ENCODE assay signal across 19 cellular contexts in the genomic region with DNA sequence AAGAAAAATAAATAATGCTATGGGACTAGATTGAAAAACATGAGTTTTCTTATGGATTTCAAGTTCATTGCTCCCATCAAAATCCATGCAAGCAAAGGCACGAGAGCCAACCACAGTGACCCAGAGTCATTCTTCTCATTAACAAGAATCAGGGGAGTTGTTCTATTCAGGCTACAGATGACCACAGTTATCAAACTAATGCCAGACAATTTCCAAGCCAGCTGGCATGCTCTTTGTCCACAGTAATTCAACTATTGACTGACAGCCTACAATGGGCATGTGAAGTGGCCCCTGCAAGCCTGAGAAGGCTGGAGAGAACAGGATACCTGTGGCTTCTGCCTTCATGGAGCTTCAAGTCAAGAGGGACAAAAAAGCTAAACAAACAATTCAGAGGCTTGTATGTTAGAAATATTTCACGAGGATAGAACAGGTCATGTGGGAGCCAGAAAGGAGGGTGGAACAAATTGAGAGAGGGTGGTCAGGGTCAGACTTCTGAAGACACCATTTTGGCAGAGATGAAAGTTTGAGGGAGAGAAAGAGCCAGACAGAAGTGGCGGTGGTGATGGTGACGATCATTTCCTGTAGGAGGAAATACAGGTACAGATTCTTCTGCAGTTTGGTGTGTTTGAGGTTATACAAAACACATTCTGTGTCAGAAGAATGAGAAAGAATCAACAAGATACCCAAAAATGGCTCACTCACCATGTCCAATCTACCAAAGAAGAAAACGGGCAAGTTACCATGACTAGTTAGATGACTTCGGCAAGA.
A peak's percentile ranks its signal among the peaks of the same experiment; 100 is the strongest.
DNase-seq lines count a peak whose midpoint lies in the region; ATAC-seq and TF ChIP-seq lines count a peak whose summit lies in the region.
"Had no signal": no experiment of that assay in that cellular context is flagged by ENCODE, and none has a peak within 500 bp of the region (broad histone marks: within the 10 kb centered on the region; RNA-seq: fewer than 3 reads in every experiment).

No MANE protein-coding gene starts in this region.

- H3K36me3 Mint-ChIP-seq in activated CD8-positive, alpha-beta memory T cell treated with anti-CD3 and anti-CD28 coated beads, Interleukin-2, amount 10 ng/mL, durations not matched to agents 7 days and 5 days: peaks cover 45% of the 10 kb centered on the region
- H3K36me3 Mint-ChIP-seq in activated naive CD8-positive, alpha-beta T cell treated with anti-CD3 and anti-CD28 coated beads, Interleukin-2, amount 10 ng/mL, durations not matched to agents 7 days and 5 days: peaks cover 46% of the 10 kb centered on the region
- peaks cover 24% of the 10 kb centered on the region for H3K36me3 Mint-ChIP-seq in natural killer cell treated with Interleukin-12 subunit alpha and Interleukin-12 subunit beta and Interleukin-15 and Interleukin-18, amount 100 ng/mL, for 72 hours
- H3K36me3 Mint-ChIP-seq in endodermal cell (ENCODE audit: low read depth): no peaks in the 10 kb centered on the region

- H3K4me3 Mint-ChIP-seq in activated CD8-positive, alpha-beta memory T cell treated with anti-CD3 and anti-CD28 coated beads, Interleukin-2, amount 10 ng/mL, durations not matched to agents 7 days and 5 days: peak overlapping the region; percentile 33
- peak overlapping the region; percentile 53 for H3K4me3 Mint-ChIP-seq in activated naive CD8-positive, alpha-beta T cell treated with anti-CD3 and anti-CD28 coated beads, Interleukin-2, amount 10 ng/mL, durations not matched to agents 7 days and 5 days
- H3K4me3 Mint-ChIP-seq in natural killer cell treated with Interleukin-12 subunit alpha and Interleukin-12 subunit beta and Interleukin-15 and Interleukin-18, amount 100 ng/mL, for 72 hours: peak overlapping the region; percentile 18
- no peak overlapping the region for H3K4me3 Mint-ChIP-seq in endodermal cell

- peaks cover 3% of the 10 kb centered on the region for H3K9me3 ChIP-seq in endodermal cell (ENCODE audit: control insufficient read depth, low read length)
- H3K9me3 ChIP-seq: neutrophil, psoas muscle had no signal

- WGBS in endodermal cell (ENCODE audit: insufficient coverage in 1 of 2, insufficient read length in 1 of 2), 2 experiments: 92 to 95% methylated on average over 6 of the region's 6 CpGs

- CTCF ChIA-PET in activated CD8-positive, alpha-beta memory T cell treated with anti-CD3 and anti-CD28 coated beads, Interleukin-2, amount 10 ng/mL, durations not matched to agents 7 days and 5 days (lab: Charles Lee): interaction anchor here (0.8 to 2.6 kb wide), 3 partner anchors 22 to 44 kb away, joined by 3 to 11 read pairs (median 4); no protein-coding TSS in a partner anchor

- peaks cover 27% of the 10 kb centered on the region for H3K9me3 Mint-ChIP-seq in activated CD8-positive, alpha-beta memory T cell treated with anti-CD3 and anti-CD28 coated beads, Interleukin-2, amount 10 ng/mL, durations not matched to agents 7 days and 5 days (ENCODE audit: low read depth)
- H3K9me3 Mint-ChIP-seq in activated naive CD8-positive, alpha-beta T cell treated with anti-CD3 and anti-CD28 coated beads, Interleukin-2, amount 10 ng/mL, durations not matched to agents 7 days and 5 days: peaks cover 39% of the 10 kb centered on the region
- H3K9me3 Mint-ChIP-seq in natural killer cell treated with Interleukin-12 subunit alpha and Interleukin-12 subunit beta and Interleukin-15 and Interleukin-18, amount 100 ng/mL, for 72 hours: peaks cover 9% of the 10 kb centered on the region
- peaks cover 14% of the 10 kb centered on the region for H3K9me3 Mint-ChIP-seq in endodermal cell

- H3K27ac ChIP-seq in endodermal cell (ENCODE audit: low read depth, low read length): no peak overlapping the region
- H3K27ac ChIP-seq: BLaER1, GM23248, neutrophil, psoas muscle, transverse colon had no signal

- no peaks in the 10 kb centered on the region for H3K36me3 ChIP-seq in endodermal cell (ENCODE audit: control insufficient read depth, insufficient read depth, low read length)
- H3K36me3 ChIP-seq: BLaER1, neutrophil, transverse colon had no signal

- H3K4me1 Mint-ChIP-seq in activated CD8-positive, alpha-beta memory T cell treated with anti-CD3 and anti-CD28 coated beads, Interleukin-2, amount 10 ng/mL, durations not matched to agents 7 days and 5 days: peaks cover 14% of the 10 kb centered on the region
- H3K4me1 Mint-ChIP-seq in activated naive CD8-positive, alpha-beta T cell treated with anti-CD3 and anti-CD28 coated beads, Interleukin-2, amount 10 ng/mL, durations not matched to agents 7 days and 5 days: peaks cover 19% of the 10 kb centered on the region
- peaks cover 11 to 21% of the 10 kb centered on the region in 2 donors for H3K4me1 Mint-ChIP-seq in natural killer cell treated with Interleukin-12 subunit alpha and Interleukin-12 subunit beta and Interleukin-15 and Interleukin-18, amount 100 ng/mL, for 72 hours (ENCODE audit: low read depth in 2 of 2)
- H3K4me1 Mint-ChIP-seq in endodermal cell: no peaks in the 10 kb centered on the region

- no peaks in the 10 kb centered on the region for H3K27me3 ChIP-seq in endodermal cell (ENCODE audit: control insufficient read depth, insufficient read depth, low read length, poor library complexity, severe bottlenecking)
- H3K27me3 ChIP-seq: BLaER1, neutrophil, transverse colon had no signal

- H3K9ac ChIP-seq in endodermal cell (ENCODE audit: extremely low read depth, low read length, poor library complexity, severe bottlenecking): no peak overlapping the region
- H3K9ac ChIP-seq: BLaER1, GM23248 had no signal

- H3K4me1 ChIP-seq in endodermal cell (ENCODE audit: control insufficient read depth, insufficient read depth, low read length): no peaks in the 10 kb centered on the region
- H3K4me1 ChIP-seq: BLaER1, psoas muscle, transverse colon had no signal

- no peak for TF ChIP-seq CTCF in endodermal cell (conservative IDR thresholded peaks at IDR 0.05)

- peak; percentile 61 for ATAC-seq in activated CD8-positive, alpha-beta memory T cell treated with anti-CD3 and anti-CD28 coated beads, Interleukin-2, amount 10 ng/mL, durations not matched to agents 7 days and 5 days
- ATAC-seq in activated naive CD8-positive, alpha-beta T cell treated with anti-CD3 and anti-CD28 coated beads, Interleukin-2, amount 10 ng/mL, durations not matched to agents 7 days and 5 days (ENCODE audit: low read depth): peak; percentile 85
- ATAC-seq in natural killer cell treated with Interleukin-12 subunit alpha and Interleukin-12 subunit beta and Interleukin-15 and Interleukin-18, amount 100 ng/mL, for 72 hours: no peak
- ATAC-seq in GM18502 (IDR thresholded peaks at IDR 0.05; ENCODE audit: poor library complexity, unreplicated experiment): no peak
- ATAC-seq: psoas muscle had no signal

- POLR2A ChIA-PET in activated naive CD8-positive, alpha-beta T cell treated with anti-CD3 and anti-CD28 coated beads, Interleukin-2, amount 10 ng/mL, durations not matched to agents 7 days and 5 days (lab: Charles Lee): interaction anchor here (0.6 to 1.5 kb wide), 4 partner anchors 11 to 125 kb away, joined by 3 to 4 read pairs (median 3); no protein-coding TSS in a partner anchor

- peak; percentile 62 for DNase-seq in activated CD8-positive, alpha-beta memory T cell treated with anti-CD3 and anti-CD28 coated beads, Interleukin-2, amount 10 ng/mL, durations not matched to agents 7 days and 5 days
- no peak for DNase-seq in activated CD8-positive, alpha-beta memory T cell treated with anti-CD3 and anti-CD28 coated beads, Interleukin-2, amount 50 U/mL, for 48 hours
- peak; percentile 1 for DNase-seq in Jurkat, Clone E6-1 (ENCODE audit: low read depth, low spot score)
- no peak for DNase-seq in activated naive CD8-positive, alpha-beta T cell treated with anti-CD3 and anti-CD28 coated beads, Interleukin-2, amount 10 ng/mL, durations not matched to agents 7 days and 5 days
- no peak for DNase-seq in natural killer cell treated with Interleukin-12 subunit alpha and Interleukin-12 subunit beta and Interleukin-15 and Interleukin-18, amount 100 ng/mL, for 72 hours (ENCODE audit: low spot score)
- no peak for DNase-seq in endodermal cell
- no peak for DNase-seq in stimulated activated CD4-positive, alpha-beta T cell treated with anti-CD3 and anti-CD28 coated beads, Interleukin-15, amount 100 ng/mL, for 24 hours
- DNase-seq: GM23248; NCI-H187 treated with DMSO at 0.1 percent for 48 hours; NCI-H69; psoas muscle; SHP77 treated with DMSO at 0.1 percent for 48 hours; stimulated activated CD4-positive, alpha-beta T cell treated with anti-CD3 and anti-CD28 coated beads, Interleukin-2, amount 100 ng/mL, for 24 hours; SW 1271; transverse colon had no signal

- H3K27me3 Mint-ChIP-seq in activated CD8-positive, alpha-beta memory T cell treated with anti-CD3 and anti-CD28 coated beads, Interleukin-2, amount 10 ng/mL, durations not matched to agents 7 days and 5 days: no peaks in the 10 kb centered on the region
- H3K27me3 Mint-ChIP-seq in activated naive CD8-positive, alpha-beta T cell treated with anti-CD3 and anti-CD28 coated beads, Interleukin-2, amount 10 ng/mL, durations not matched to agents 7 days and 5 days: no peaks in the 10 kb centered on the region
- H3K27me3 Mint-ChIP-seq in natural killer cell treated with Interleukin-12 subunit alpha and Interleukin-12 subunit beta and Interleukin-15 and Interleukin-18, amount 100 ng/mL, for 72 hours: peaks cover 0 to 11% of the 10 kb centered on the region in 2 donors
- no peaks in the 10 kb centered on the region for H3K27me3 Mint-ChIP-seq in endodermal cell (ENCODE audit: insufficient read depth)

- peak overlapping the region; percentile 83 for H3K27ac Mint-ChIP-seq in activated CD8-positive, alpha-beta memory T cell treated with anti-CD3 and anti-CD28 coated beads, Interleukin-2, amount 10 ng/mL, durations not matched to agents 7 days and 5 days
- H3K27ac Mint-ChIP-seq in activated naive CD8-positive, alpha-beta T cell treated with anti-CD3 and anti-CD28 coated beads, Interleukin-2, amount 10 ng/mL, durations not matched to agents 7 days and 5 days: peak overlapping the region; percentile 91
- peak overlapping the region in 1 of 2 donors; percentile 8 for H3K27ac Mint-ChIP-seq in natural killer cell treated with Interleukin-12 subunit alpha and Interleukin-12 subunit beta and Interleukin-15 and Interleukin-18, amount 100 ng/mL, for 72 hours
- no peak overlapping the region for H3K27ac Mint-ChIP-seq in endodermal cell

- no peak overlapping the region for H3K4me3 ChIP-seq in Jurkat, Clone E6-1 (ENCODE audit: low read length)
- no peak overlapping the region for H3K4me3 ChIP-seq in endodermal cell (ENCODE audit: low read length)
- H3K4me3 ChIP-seq: BLaER1, GM23248, lung, psoas muscle, transverse colon had no signal

Comparison
In these comparisons a context has a peak if more than half of its experiments do, and no peak if none do; other contexts are left out.
1. DNase-seq: peak in activated CD8-positive, alpha-beta memory T cell treated with anti-CD3 and anti-CD28 coated beads, Interleukin-2, amount 10 ng/mL, durations not matched to agents 7 days and 5 days (single experiment) and Jurkat, Clone E6-1 (single experiment); none in activated CD8-positive, alpha-beta memory T cell treated with anti-CD3 and anti-CD28 coated beads, Interleukin-2, amount 50 U/mL, for 48 hours (single experiment), activated naive CD8-positive, alpha-beta T cell treated with anti-CD3 and anti-CD28 coated beads, Interleukin-2, amount 10 ng/mL, durations not matched to agents 7 days and 5 days (single experiment), natural killer cell treated with Interleukin-12 subunit alpha and Interleukin-12 subunit beta and Interleukin-15 and Interleukin-18, amount 100 ng/mL, for 72 hours (single experiment), endodermal cell (single experiment) and stimulated activated CD4-positive, alpha-beta T cell treated with anti-CD3 and anti-CD28 coated beads, Interleukin-15, amount 100 ng/mL, for 24 hours (single experiment).
2. ATAC-seq: peak in activated CD8-positive, alpha-beta memory T cell treated with anti-CD3 and anti-CD28 coated beads, Interleukin-2, amount 10 ng/mL, durations not matched to agents 7 days and 5 days (single experiment) and activated naive CD8-positive, alpha-beta T cell treated with anti-CD3 and anti-CD28 coated beads, Interleukin-2, amount 10 ng/mL, durations not matched to agents 7 days and 5 days (single experiment); none in natural killer cell treated with Interleukin-12 subunit alpha and Interleukin-12 subunit beta and Interleukin-15 and Interleukin-18, amount 100 ng/mL, for 72 hours (0 of 2) and GM18502 (single experiment).